In genomic region chr1:210236840-210237409, GRCh38 we compare ENCODE assay signal across 1 cellular context.
TF ChIP-seq lines count a peak whose summit lies in the region.

No MANE protein-coding gene starts in this region.

TF ChIP-seq in H1, 55 proteins besides CTCF, POLR2A, EP300 and RAD21:
- no peak for TF ChIP-seq SAP30 (IDR thresholded peaks at IDR 0.05; ENCODE audit: insufficient read depth, insufficient replicate concordance, low read length)
- no peak for TF ChIP-seq CHD1 (IDR thresholded peaks at IDR 0.05; ENCODE audit: low read depth, low read length)
- no peak for TF ChIP-seq HDAC6 (IDR thresholded peaks at IDR 0.05; ENCODE audit: low read depth, low read length)
- no peak for TF ChIP-seq KDM1A (IDR thresholded peaks at IDR 0.05; ENCODE audit: borderline replicate concordance, low read length)
- no peak for TF ChIP-seq JUN (IDR thresholded peaks at IDR 0.05; ENCODE audit: low read depth, low read length)
- TF ChIP-seq HDAC2 (IDR thresholded peaks at IDR 0.05; ENCODE audit: borderline replicate concordance in 1 of 2, low read depth in 2 of 2, low read length in 2 of 2), result no peak
- no peak for TF ChIP-seq CREB1 (IDR thresholded peaks at IDR 0.05)
- TF ChIP-seq TCF12 (IDR thresholded peaks at IDR 0.05; ENCODE audit: low read depth, low read length), result no peak
- no peak for TF ChIP-seq TAF7 (optimal IDR thresholded peaks at IDR 0.05; ENCODE audit: borderline replicate concordance, low read depth, low read length)
- TF ChIP-seq TEAD4 (IDR thresholded peaks at IDR 0.05; ENCODE audit: low read depth, low read length), result no peak
- no peak for TF ChIP-seq CHD2 (IDR thresholded peaks at IDR 0.05; ENCODE audit: low read length)
TF ChIP-seq in H1: peak in this region for 0.
